12 cellular contexts compared by ENCODE assay signal in genomic region chr5:123207852-123208251, GRCh38.
"Had no signal": no experiment of that assay in that cellular context is flagged by ENCODE, and none has a peak within 500 bp of the region (broad histone marks: within the 10 kb centered on the region; RNA-seq: fewer than 3 reads in every experiment).

No MANE protein-coding gene starts in this region.

- ATAC-seq: activated CD4-positive, CD25-positive, alpha-beta regulatory T cell treated with anti-CD3 and anti-CD28 coated beads, Interleukin-2, amount 50 U/mL, for 24 hours; activated naive CD4-positive, alpha-beta T cell treated with anti-CD3 and anti-CD28 coated beads, Interleukin-2, amount 50 U/mL, for 72 hours had no signal

- H3K27ac ChIP-seq: esophagus muscularis mucosa, tibial nerve, vagina had no signal

- H3K4me3 ChIP-seq: esophagus muscularis mucosa, tibial nerve, vagina had no signal

- H3K27me3 ChIP-seq: esophagus muscularis mucosa, tibial nerve, vagina had no signal

- H3K9me3 ChIP-seq: esophagus muscularis mucosa, tibial nerve, vagina had no signal

- H3K36me3 ChIP-seq: esophagus muscularis mucosa, tibial nerve, vagina had no signal

- DNase-seq: activated CD4-positive, alpha-beta T cell treated with anti-CD3 and anti-CD28 coated beads, Interleukin-2, amount 50 U/mL, for 4 hours; activated effector memory CD4-positive, alpha-beta T cell treated with anti-CD3 and anti-CD28 coated beads, Interleukin-2, amount 50 U/mL, for 16 hours; activated T-cell treated with anti-CD3 and anti-CD28 coated beads, Interleukin-2, amount 50 U/mL, for 1 hour; amygdala; foreskin fibroblast; glutamatergic neuron; left cardiac atrium had no signal
